ENCODE assay signal across 37 cellular contexts in the genomic region with DNA sequence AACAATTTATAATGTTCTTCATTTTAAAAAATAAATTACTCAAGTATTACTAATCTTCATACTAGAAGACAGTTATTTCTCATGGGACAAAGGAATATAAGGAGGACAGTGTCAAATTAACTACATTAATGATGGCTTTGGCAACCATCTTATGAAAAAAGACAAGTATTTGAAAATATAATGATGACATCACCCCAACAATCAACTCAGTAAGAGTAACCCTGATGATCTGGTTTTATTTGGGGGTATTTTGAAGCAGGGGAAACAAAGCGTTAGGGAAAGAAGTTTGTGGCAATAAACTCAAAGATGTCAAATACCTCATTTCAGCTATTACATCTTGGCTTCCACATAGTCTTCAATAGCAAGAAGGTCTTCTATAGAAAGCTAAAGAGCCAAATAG. TPM values are rescaled to one million over a fixed set of nuclear protein-coding genes. Genes with fewer than 3 reads are reported as not detected.
"Had no signal": no experiment of that assay in that cellular context is flagged by ENCODE, and none has a peak within 500 bp of the region (broad histone marks: within the 10 kb centered on the region; RNA-seq: fewer than 3 reads in every experiment).

No MANE protein-coding gene starts in this region.

- H3K36me3 ChIP-seq: adrenal gland, ascending aorta, brain microvascular endothelial cell, breast epithelium, cardiac muscle cell had no signal

- ATAC-seq: activated naive CD4-positive, alpha-beta T cell treated with anti-CD3 and anti-CD28 coated beads, Interleukin-2, amount 50 U/mL, for 72 hours; activated naive CD8-positive, alpha-beta T cell treated with anti-CD3 and anti-CD28 coated beads, Interleukin-2, amount 50 U/mL, for 24 hours; activated T-cell treated with anti-CD3 and anti-CD28 coated beads, Interleukin-2, amount 50 U/mL, for 4 hours; activated T-cell treated with anti-CD3 and anti-CD28 coated beads, Interleukin-2, amount 50 U/mL, for 72 hours; activated T-helper 17 cell treated with anti-CD3 and anti-CD28 coated beads, Interleukin-2, amount 50 U/mL, for 72 hours; body of pancreas had no signal

- H3K27ac ChIP-seq: adrenal gland, ascending aorta, body of pancreas, brain microvascular endothelial cell, breast epithelium, cardiac muscle cell had no signal

- H3K27me3 ChIP-seq: adrenal gland, ascending aorta, body of pancreas, brain microvascular endothelial cell, breast epithelium, cardiac muscle cell had no signal

- DNase-seq: activated effector memory CD4-positive, alpha-beta T cell treated with anti-CD3 and anti-CD28 coated beads, Interleukin-2, amount 50 U/mL, for 16 hours; activated effector memory CD4-positive, alpha-beta T cell treated with Interleukin-2 at 50 U/mL for 16 hours; activated gamma-delta T cell; activated gamma-delta T cell treated with Interleukin-2 at 50 U/mL for 16 hours; activated naive CD4-positive, alpha-beta T cell; activated naive CD4-positive, alpha-beta T cell treated with anti-CD3 and anti-CD28 coated beads for 36 hours; activated naive CD4-positive, alpha-beta T cell treated with anti-CD3 and anti-CD28 coated beads, Interleukin-2, amount 10 ng/mL, durations not matched to agents 7 days and 5 days; activated naive CD4-positive, alpha-beta T cell treated with anti-CD3 and anti-CD28 coated beads, Interleukin-2, amount 50 U/mL, for 16 hours; activated naive CD4-positive, alpha-beta T cell treated with Interleukin-2 at 50 U/mL for 16 hours; activated naive CD8-positive, alpha-beta T cell treated with anti-CD3 and anti-CD28 coated beads for 36 hours; activated naive CD8-positive, alpha-beta T cell treated with anti-CD3 and anti-CD28 coated beads, Interleukin-2, amount 10 ng/mL, durations not matched to agents 7 days and 5 days; activated naive CD8-positive, alpha-beta T cell treated with anti-CD3 and anti-CD28 coated beads, Interleukin-2, amount 50 U/mL, for 24 hours; activated T-cell treated with anti-CD3 and anti-CD28 coated beads, Interleukin-2, amount 50 U/mL, for 1 hour; activated T-cell treated with anti-CD3 and anti-CD28 coated beads, Interleukin-2, amount 50 U/mL, for 24 hours; activated T-cell treated with anti-CD3 and anti-CD28 coated beads, Interleukin-2, amount 50 U/mL, for 4 hours; activated T-cell treated with anti-CD3 and anti-CD28 coated beads, Interleukin-2, amount 50 U/mL, for 48 hours; activated T-cell treated with anti-CD3 and anti-CD28 coated beads, Interleukin-2, amount 50 U/mL, for 72 hours; adrenal gland; amniotic stem cell; amygdala; anterior cingulate cortex; aorta; body of pancreas; brain microvascular endothelial cell; caudate nucleus; central memory CD4-positive, alpha-beta T cell; cerebellar nuclear complex had no signal

- FAIRE-seq: astrocyte, bronchial epithelial cell had no signal

- H3K4me3 ChIP-seq: adrenal gland, ascending aorta, body of pancreas, breast epithelium, cardiac muscle cell had no signal

- H3K9me3 ChIP-seq: adrenal gland, ascending aorta, body of pancreas, breast epithelium had no signal

- H3K4me1 ChIP-seq: adrenal gland, ascending aorta, body of pancreas, breast epithelium had no signal

RNA-seq across cellular contexts. Expression of a gene that starts 29.0 kb away (rescaled TPM):
- total RNA-seq: activated naive CD4-positive, alpha-beta T cell treated with anti-CD3 and anti-CD28 coated beads for 36 hours; activated naive CD4-positive, alpha-beta T cell treated with anti-CD3 and anti-CD28 coated beads, Interleukin-2, amount 50 U/mL, for 72 hours; activated naive CD8-positive, alpha-beta T cell treated with anti-CD3 and anti-CD28 coated beads for 36 hours; activated naive CD8-positive, alpha-beta T cell treated with anti-CD3 and anti-CD28 coated beads, Interleukin-2, amount 10 ng/mL, durations not matched to agents 7 days and 5 days; activated T-cell treated with anti-CD3 and anti-CD28 coated beads, Interleukin-2, amount 50 U/mL, for 72 hours; activated T-helper 1 cell treated with anti-CD3 and anti-CD28 coated beads, Interleukin-12 subunit alpha, Interleukin-12 subunit beta, Interleukin-2, Interleukin-4 antibody, amounts not matched to agents 30 ng/mL and 10 ng/mL and 1 ng/mL, durations not matched to agents 14 hours and 24 hours and 36 hours; activated T-helper 17 cell treated with anti-CD3 and anti-CD28 coated beads, Interleukin-2, amount 50 U/mL, for 72 hours; activated T-helper 2 cell treated with anti-CD3 and anti-CD28 coated beads, Interferon-gamma antibody, Interleukin-2, Interleukin-4, amounts not matched to agents 10 μg/mL and 5 μg/mL and 100 μg/mL, durations not matched to agents 14 hours and 24 hours and 36 hours; bronchial epithelial cell; chondrocyte had no signal
